Comparison of ENCODE assay signal across 9 cellular contexts in the genomic region with DNA sequence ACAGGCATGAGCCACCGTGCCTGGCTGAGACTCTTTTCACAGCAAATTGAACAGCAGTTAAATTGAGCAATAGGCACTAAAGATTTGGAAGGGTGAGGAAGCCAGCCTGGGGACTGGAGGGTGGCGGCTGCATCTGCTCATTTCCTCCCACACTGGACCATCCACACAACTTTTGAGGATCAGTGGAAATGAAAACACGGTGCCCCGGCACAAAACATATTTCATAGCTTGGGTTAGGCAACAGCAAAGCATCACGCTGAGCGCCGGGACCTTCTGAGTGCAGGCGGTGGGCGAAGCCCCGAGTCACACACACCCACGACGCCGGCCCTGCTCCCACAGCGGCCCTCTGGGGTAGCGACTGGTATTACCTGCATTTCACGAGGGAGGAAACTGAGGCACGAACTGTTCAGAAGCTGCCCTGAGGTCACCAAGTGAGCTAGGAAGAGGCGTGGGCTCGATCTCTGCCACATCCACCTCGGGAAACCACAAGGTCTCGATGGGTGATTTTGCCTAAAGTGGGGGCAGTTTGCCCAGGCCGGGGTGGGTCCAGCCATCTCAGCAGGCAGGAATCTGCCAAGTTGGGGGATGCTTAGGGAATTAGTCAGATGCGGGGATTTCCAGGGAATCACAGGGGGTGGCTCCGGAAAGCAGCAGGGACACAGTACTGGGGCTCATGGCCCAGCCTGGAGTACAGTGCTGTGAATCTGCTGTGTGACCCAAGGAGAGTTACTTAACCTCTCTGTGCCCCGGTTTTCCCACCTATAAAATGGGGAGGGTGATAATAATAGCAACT. TPM values are rescaled to one million over a fixed set of nuclear protein-coding genes. Genes with fewer than 3 reads are reported as not detected.
A peak's percentile ranks its signal among the peaks of the same experiment; 100 is the strongest.
DNase-seq lines count a peak whose midpoint lies in the region; TF ChIP-seq lines count a peak whose summit lies in the region.
"Had no signal": no experiment of that assay in that cellular context is flagged by ENCODE, and none has a peak within 500 bp of the region (broad histone marks: within the 10 kb centered on the region; RNA-seq: fewer than 3 reads in every experiment).

No MANE protein-coding gene starts in this region.

- no peak overlapping the region for H3K4me3 Mint-ChIP-seq in activated T-helper 2 cell treated with anti-CD3 and anti-CD28 coated beads, Interferon-gamma antibody, Interleukin-2, Interleukin-4, amounts not matched to agents 10 μg/mL and 5 μg/mL and 100 μg/mL, durations not matched to agents 14 hours and 24 hours and 36 hours (ENCODE audit: low read depth)

- no peak overlapping the region for H3K27ac Mint-ChIP-seq in activated T-helper 2 cell treated with anti-CD3 and anti-CD28 coated beads, Interferon-gamma antibody, Interleukin-2, Interleukin-4, amounts not matched to agents 10 μg/mL and 5 μg/mL and 100 μg/mL, durations not matched to agents 14 hours and 24 hours and 36 hours

- in situ Hi-C loops in Caki2 (cut with HindIII; ENCODE audit: low pct_unique_long_range_greater_than_20kb, low sequenced_read_pairs) = no loop called here

- H3K27me3 Mint-ChIP-seq in activated T-helper 2 cell treated with anti-CD3 and anti-CD28 coated beads, Interferon-gamma antibody, Interleukin-2, Interleukin-4, amounts not matched to agents 10 μg/mL and 5 μg/mL and 100 μg/mL, durations not matched to agents 14 hours and 24 hours and 36 hours (ENCODE audit: low read depth) = peaks cover 4% of the 10 kb centered on the region

- intact Hi-C loops in posterior vena cava (cut with DNase I) = loop anchor here in 1 of 2 donors (10.0 kb wide), 1 partner anchor 293 kb away; no protein-coding TSS in a partner anchor
- intact Hi-C loops in activated T-helper 2 cell treated with anti-CD3 and anti-CD28 coated beads, Interferon-gamma antibody, Interleukin-2, Interleukin-4, amounts not matched to agents 10 μg/mL and 5 μg/mL and 100 μg/mL, durations not matched to agents 14 hours and 24 hours and 36 hours (cut with micrococcal nuclease) = no loop called here

- H3K36me3 Mint-ChIP-seq in activated T-helper 2 cell treated with anti-CD3 and anti-CD28 coated beads, Interferon-gamma antibody, Interleukin-2, Interleukin-4, amounts not matched to agents 10 μg/mL and 5 μg/mL and 100 μg/mL, durations not matched to agents 14 hours and 24 hours and 36 hours (ENCODE audit: low read depth) = no peaks in the 10 kb centered on the region
- H3K36me3 Mint-ChIP-seq: IgD-negative memory B cell had no signal

- H3K9me3 Mint-ChIP-seq in activated T-helper 2 cell treated with anti-CD3 and anti-CD28 coated beads, Interferon-gamma antibody, Interleukin-2, Interleukin-4, amounts not matched to agents 10 μg/mL and 5 μg/mL and 100 μg/mL, durations not matched to agents 14 hours and 24 hours and 36 hours = no peaks in the 10 kb centered on the region
- H3K9me3 Mint-ChIP-seq: IgD-negative memory B cell had no signal

- peak; percentile 87 for DNase-seq in Caki2 (ENCODE audit: low read depth)
- peak; percentile 97 for DNase-seq in NCI-H226
- peak; percentile 67 to 88 for DNase-seq in dermis microvascular lymphatic vessel endothelial cell (ENCODE audit: low read depth in 2 of 2)
- peak; percentile 88 for DNase-seq in posterior vena cava (ENCODE audit: low spot score)
- DNase-seq in erythroblast (lab: John Stamatoyannopoulos, UW) = no peak
- no peak for DNase-seq in T-helper 1 cell
- no peak for DNase-seq in NCI-H345 treated with DMSO at 0.1 percent for 48 hours (lab: John Stamatoyannopoulos, UW; ENCODE audit: unreplicated experiment)
- DNase-seq in activated T-helper 2 cell treated with anti-CD3 and anti-CD28 coated beads, Interferon-gamma antibody, Interleukin-2, Interleukin-4, amounts not matched to agents 10 μg/mL and 5 μg/mL and 100 μg/mL, durations not matched to agents 14 hours and 24 hours and 36 hours (ENCODE audit: low spot score) = no peak

- peaks cover 10% of the 10 kb centered on the region for H3K4me1 Mint-ChIP-seq in activated T-helper 2 cell treated with anti-CD3 and anti-CD28 coated beads, Interferon-gamma antibody, Interleukin-2, Interleukin-4, amounts not matched to agents 10 μg/mL and 5 μg/mL and 100 μg/mL, durations not matched to agents 14 hours and 24 hours and 36 hours (ENCODE audit: low read depth)

- TF ChIP-seq POLR2A in erythroblast (IDR thresholded peaks at IDR 0.05; ENCODE audit: low read length) = no peak

RNA-seq across cellular contexts. Expression of a gene that starts 3.5 kb away (rescaled TPM):
- 20.1 and 23.7 TPM in 2 replicates for total RNA-seq in Caki2 (2014; rRNA removed; shearing (Covaris generic); ENCODE audit: low replicate concordance)
- 14.8 and 29.0 TPM in 2 replicates for total RNA-seq in dermis microvascular lymphatic vessel endothelial cell
- 10 to 100 TPM; 63.5 to 71.0 TPM for total RNA-seq in posterior vena cava
- total RNA-seq in activated T-helper 2 cell treated with anti-CD3 and anti-CD28 coated beads, Interferon-gamma antibody, Interleukin-2, Interleukin-4, amounts not matched to agents 10 μg/mL and 5 μg/mL and 100 μg/mL, durations not matched to agents 14 hours and 24 hours and 36 hours = 82.8 and 87.0 TPM in 2 replicates

RNA-seq across cellular contexts. Expression of a gene that starts 28.1 kb away (rescaled TPM):
- 74.2 and 78.3 TPM in 2 replicates for total RNA-seq in Caki2 (2014; rRNA removed; shearing (Covaris generic); ENCODE audit: low replicate concordance)
- total RNA-seq in dermis microvascular lymphatic vessel endothelial cell (67.6 and 69.3 TPM in 2 replicates), posterior vena cava (10 to 100 TPM; 32.5 to 35.9 TPM)
- total RNA-seq in activated T-helper 2 cell treated with anti-CD3 and anti-CD28 coated beads, Interferon-gamma antibody, Interleukin-2, Interleukin-4, amounts not matched to agents 10 μg/mL and 5 μg/mL and 100 μg/mL, durations not matched to agents 14 hours and 24 hours and 36 hours = 65.7 and 71.1 TPM in 2 replicates

Comparison
In these comparisons a context has a peak if more than half of its experiments do, and no peak if none do; other contexts are left out.
1. DNase-seq: peak in Caki2 (single experiment), NCI-H226 (single experiment), dermis microvascular lymphatic vessel endothelial cell (2 of 2) and posterior vena cava (single experiment); none in erythroblast (0 of 2), T-helper 1 cell (0 of 5), NCI-H345 treated with DMSO at 0.1 percent for 48 hours (single experiment) and activated T-helper 2 cell treated with anti-CD3 and anti-CD28 coated beads, Interferon-gamma antibody, Interleukin-2, Interleukin-4, amounts not matched to agents 10 μg/mL and 5 μg/mL and 100 μg/mL, durations not matched to agents 14 hours and 24 hours and 36 hours (single experiment).